18 cellular contexts compared by ENCODE assay signal in the genomic region with DNA sequence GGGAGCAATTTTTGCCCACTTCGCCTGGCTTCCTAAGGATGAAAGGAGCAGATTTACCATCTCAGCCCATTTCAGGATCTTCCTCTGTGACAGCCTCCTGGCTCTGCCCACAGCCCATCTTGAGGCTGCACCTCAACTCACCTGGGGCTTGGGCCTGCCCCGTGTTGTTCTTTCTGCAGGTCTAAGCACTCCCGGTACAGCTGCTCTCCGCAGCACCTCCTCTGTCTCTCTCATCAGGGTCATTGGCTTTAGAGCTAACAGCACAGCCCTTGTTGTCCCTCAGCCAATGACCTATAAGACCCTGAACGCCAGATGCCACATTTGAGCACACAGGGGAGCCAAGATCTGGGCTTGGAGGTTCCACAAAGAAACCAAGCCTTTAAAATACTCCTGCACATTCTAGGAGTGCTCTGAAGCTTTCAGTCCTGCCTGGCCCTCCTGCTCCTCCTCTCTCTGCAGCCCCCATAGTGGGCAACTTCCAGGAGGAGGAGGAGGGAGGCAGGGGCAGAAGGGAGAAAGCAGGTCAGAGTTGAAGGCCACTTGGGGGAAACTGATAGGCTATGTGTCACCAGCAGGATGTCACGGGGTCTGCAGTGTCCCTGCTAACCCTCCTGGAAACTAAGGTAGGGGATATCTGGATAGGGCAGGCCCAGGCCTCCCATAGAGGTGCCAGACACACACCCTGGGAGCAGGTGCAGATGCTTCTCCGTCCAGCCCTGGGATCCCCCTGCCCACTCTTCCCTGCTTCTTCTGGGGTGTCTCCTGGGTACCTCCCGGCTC.
A peak's percentile ranks its signal among the peaks of the same experiment; 100 is the strongest.
DNase-seq lines count a peak whose midpoint lies in the region; ATAC-seq, FAIRE-seq and TF ChIP-seq lines count a peak whose summit lies in the region.
"Had no signal": no experiment of that assay in that cellular context is flagged by ENCODE, and none has a peak within 500 bp of the region (broad histone marks: within the 10 kb centered on the region; RNA-seq: fewer than 3 reads in every experiment).

No MANE protein-coding gene starts in this region.

- H2AFZ ChIP-seq in PC-9, result no peak overlapping the region
- no peak overlapping the region for H2AFZ ChIP-seq in HepG2 (ENCODE audit: low read length)

- TF ChIP-seq RAD21 in HepG2 (CRISPR knock-in tag; IDR thresholded peaks at IDR 0.05), result no peak

- in situ Hi-C loops in HepG2 (cut with HindIII; ENCODE audit: extremely low pct_ligation_motif_present, low pct_unique_long_range_greater_than_20kb), result loop anchor here (10.0 kb wide), 1 partner anchor 669 kb away; no protein-coding TSS in a partner anchor

- H3K27ac ChIP-seq in PC-9, result no peak overlapping the region
- peak overlapping the region; percentile 39 for H3K27ac ChIP-seq in HepG2 (ENCODE audit: extremely low read length, insufficient read depth, low read length)
- peak overlapping the region in 4 of 5 donors; percentile 13 to 84 (median 72) for H3K27ac ChIP-seq in stomach
- H3K27ac ChIP-seq: thyroid gland had no signal

- intact Hi-C loops in PC-9 (cut with micrococcal nuclease; ENCODE audit: unreplicated experiment) (loop anchor here (2.0 kb wide), 1 partner anchor 21 kb away; no protein-coding TSS in a partner anchor), HepG2 (cut with micrococcal nuclease; ENCODE audit: unreplicated experiment) (loop anchor here (10.0 kb wide), 1 partner anchor 89 kb away; no protein-coding TSS in a partner anchor), stomach (cut with DNase I; ENCODE audit: low total_unique reads) (loop anchor here (10.0 kb wide), 1 partner anchor 139 kb away; a partner anchor contains a TSS)

- POLR2A ChIA-PET in PC-9 (lab: Charles Lee; ENCODE audit: unreplicated experiment), result interaction anchor here (0.5 to 0.6 kb wide), 2 partner anchors 154 to 732 kb away, joined by 6 read pairs; no protein-coding TSS in a partner anchor
- POLR2A ChIA-PET in HepG2 (lab: Yijun Ruan, JAX), result interaction anchor here (0.9 to 2.5 kb wide), 6 partner anchors 8 to 150 kb away, joined by 3 to 15 read pairs (median 4); a partner anchor contains a TSS

- no peak for TF ChIP-seq POLR2A in HepG2 (IDR thresholded peaks at IDR 0.05; ENCODE audit: insufficient read depth in 1 of 2, low read depth in 2 of 2, low read length in 2 of 2)
- no peak for TF ChIP-seq POLR2A in stomach (IDR thresholded peaks at IDR 0.05)

- no peak for FAIRE-seq in HepG2 (lab: Jason Lieb, UNC)

- peak; percentile 50 for ATAC-seq in HepG2
- ATAC-seq: activated naive CD8-positive, alpha-beta T cell treated with anti-CD3 and anti-CD28 coated beads, Interleukin-2, amount 50 U/mL, for 24 hours had no signal

- no peaks in the 10 kb centered on the region for H3K36me3 ChIP-seq in PC-9 (ENCODE audit: low read depth)
- H3K36me3 ChIP-seq in HepG2 (replicated peaks in 1 of 2; ENCODE audit: control insufficient read depth in 1 of 2, insufficient read depth in 2 of 2, low read length in 2 of 2), result no peaks in the 10 kb centered on the region
- no peaks in the 10 kb centered on the region for H3K36me3 ChIP-seq in stomach
- H3K36me3 ChIP-seq: BLaER1, thyroid gland had no signal

- H3K4me3 ChIP-seq in PC-9 (no peak overlapping the region), HepG2 (replicated peaks in 1 of 3; ENCODE audit: insufficient read depth in 1 of 3, low read depth in 2 of 3, low read length in 3 of 3) (peak overlapping the region in 1 of 3 experiments; percentile 30; a peak in 2 of 6 replicates), stomach (no peak overlapping the region)
- H3K4me3 ChIP-seq: BLaER1, thyroid gland had no signal

- H3K4me2 ChIP-seq in PC-9 (peak overlapping the region; percentile 65), HepG2 (ENCODE audit: low read depth, low read length) (peak overlapping the region; percentile 57)

- BruUV-seq in PC-9 (replicated peaks; lab: Mats Ljungman, UMichigan) (no TSS peak), HepG2 (replicated peaks; lab: Mats Ljungman, UMichigan) (no TSS peak)

- H3K4me1 ChIP-seq in PC-9 (replicated peaks; ENCODE audit: insufficient read depth) (peaks cover 40% of the 10 kb centered on the region), HepG2 (ENCODE audit: insufficient read depth, low read length) (peaks cover 61% of the 10 kb centered on the region), stomach (peaks cover 35 to 80% (median 65%) of the 10 kb centered on the region in 4 donors)

- CTCF ChIA-PET in PC-9 (lab: Charles Lee), result no interaction called here
- CTCF ChIA-PET in HepG2 (lab: Yijun Ruan, JAX; ENCODE audit: low intra/inter-chr PET ratio, low total read pairs), result no interaction called here

- H3K4me3 Mint-ChIP-seq in chondrocyte (ENCODE audit: unreplicated experiment) (no peak overlapping the region), osteocyte (ENCODE audit: unreplicated experiment) (no peak overlapping the region)
- H3K4me3 Mint-ChIP-seq: activated CD4-positive, alpha-beta memory T cell treated with anti-CD3 and anti-CD28 coated beads, Interleukin-2, amount 10 ng/mL, durations not matched to agents 7 days and 5 days; activated naive CD8-positive, alpha-beta T cell treated with anti-CD3 and anti-CD28 coated beads, Interleukin-2, amount 50 U/mL, for 24 hours; activated T-helper 1 cell treated with anti-CD3 and anti-CD28 coated beads, Interleukin-12 subunit alpha, Interleukin-12 subunit beta, Interleukin-2, Interleukin-4 antibody, amounts not matched to agents 30 ng/mL and 10 ng/mL and 1 ng/mL, durations not matched to agents 14 hours and 24 hours and 36 hours; H9; memory B cell; nephron progenitor cell had no signal

- peak overlapping the region; percentile 20 for H3K9ac ChIP-seq in HepG2 (ENCODE audit: insufficient read depth, low read depth, low read length)

- TF ChIP-seq CTCF in PC-9 (conservative IDR thresholded peaks at IDR 0.05), result no peak
- no peak for TF ChIP-seq CTCF in chondrocyte (IDR thresholded peaks at IDR 0.05)
- no peak for TF ChIP-seq CTCF in HepG2 (CRISPR knock-in tag; IDR thresholded peaks at IDR 0.05)
- TF ChIP-seq CTCF in stomach (IDR thresholded peaks at IDR 0.05), result no peak
- no peak for TF ChIP-seq CTCF in osteocyte (IDR thresholded peaks at IDR 0.05)

- H3K9me2 ChIP-seq in PC-9 (ENCODE audit: insufficient read depth), result no peaks in the 10 kb centered on the region

- TF ChIP-seq EP300 in HepG2 (IDR thresholded peaks at IDR 0.05; ENCODE audit: low read depth in 2 of 2, low read length in 2 of 2) (no peak), HepG2 (CRISPR knock-in tag; IDR thresholded peaks at IDR 0.05; ENCODE audit: borderline replicate concordance) (no peak), stomach (IDR thresholded peaks at IDR 0.05) (no peak)

- 12% methylated on average over 7 of the region's 8 CpGs for WGBS in HepG2 (ENCODE audit: low lambda C conversion rate)
- 78 to 85% (median 80%) methylated on average over 7 to 8 of the region's 8 CpGs for WGBS in stomach, 5 donors

- no peaks in the 10 kb centered on the region for H3K9me3 Mint-ChIP-seq in chondrocyte (ENCODE audit: low read depth)
- H3K9me3 Mint-ChIP-seq in osteocyte (ENCODE audit: unreplicated experiment), result no peaks in the 10 kb centered on the region
- H3K9me3 Mint-ChIP-seq: activated CD4-positive, alpha-beta memory T cell treated with anti-CD3 and anti-CD28 coated beads, Interleukin-2, amount 10 ng/mL, durations not matched to agents 7 days and 5 days; activated naive CD8-positive, alpha-beta T cell treated with anti-CD3 and anti-CD28 coated beads, Interleukin-2, amount 50 U/mL, for 24 hours; activated T-helper 1 cell treated with anti-CD3 and anti-CD28 coated beads, Interleukin-12 subunit alpha, Interleukin-12 subunit beta, Interleukin-2, Interleukin-4 antibody, amounts not matched to agents 30 ng/mL and 10 ng/mL and 1 ng/mL, durations not matched to agents 14 hours and 24 hours and 36 hours; H9; memory B cell; nephron progenitor cell had no signal

- H3K36me3 Mint-ChIP-seq in chondrocyte (ENCODE audit: low read depth) (no peaks in the 10 kb centered on the region), osteocyte (ENCODE audit: unreplicated experiment) (no peaks in the 10 kb centered on the region)
- H3K36me3 Mint-ChIP-seq: memory B cell had no signal

- peaks cover 26% of the 10 kb centered on the region; the same call in 1 of the 2 replicates for H3F3A ChIP-seq in PC-9 (ENCODE audit: insufficient read depth, low read depth)

- H3K27ac Mint-ChIP-seq in chondrocyte (ENCODE audit: unreplicated experiment) (no peak overlapping the region), osteocyte (ENCODE audit: unreplicated experiment) (no peak overlapping the region)
- H3K27ac Mint-ChIP-seq: activated CD4-positive, alpha-beta memory T cell treated with anti-CD3 and anti-CD28 coated beads, Interleukin-2, amount 10 ng/mL, durations not matched to agents 7 days and 5 days; activated naive CD8-positive, alpha-beta T cell treated with anti-CD3 and anti-CD28 coated beads, Interleukin-2, amount 50 U/mL, for 24 hours; activated T-helper 1 cell treated with anti-CD3 and anti-CD28 coated beads, Interleukin-12 subunit alpha, Interleukin-12 subunit beta, Interleukin-2, Interleukin-4 antibody, amounts not matched to agents 30 ng/mL and 10 ng/mL and 1 ng/mL, durations not matched to agents 14 hours and 24 hours and 36 hours; H9; memory B cell had no signal

- no peaks in the 10 kb centered on the region for H3K27me3 ChIP-seq in PC-9 (ENCODE audit: insufficient read depth, low read depth)
- no peaks in the 10 kb centered on the region; a peak in 1 of 5 replicates for H3K27me3 ChIP-seq in HepG2 (ENCODE audit: control insufficient read depth in 1 of 2, insufficient read depth in 2 of 2, low read length in 2 of 2)
- H3K27me3 ChIP-seq in stomach, result peaks cover 0 to 19% (median 0%) of the 10 kb centered on the region in 3 donors
- H3K27me3 ChIP-seq: BLaER1, thyroid gland had no signal

- H3K4me1 Mint-ChIP-seq in chondrocyte (ENCODE audit: low read depth), result peaks cover 50% of the 10 kb centered on the region
- peaks cover 27% of the 10 kb centered on the region for H3K4me1 Mint-ChIP-seq in osteocyte (ENCODE audit: unreplicated experiment)

- H3K9me3 ChIP-seq in PC-9 (ENCODE audit: insufficient read depth, low read depth), result no peaks in the 10 kb centered on the region
- no peaks in the 10 kb centered on the region for H3K9me3 ChIP-seq in HepG2 (ENCODE audit: low read length)
- H3K9me3 ChIP-seq in stomach, result no peaks in the 10 kb centered on the region
- H3K9me3 ChIP-seq: BLaER1, thyroid gland had no signal

- no peaks in the 10 kb centered on the region for H3K79me2 ChIP-seq in PC-9 (ENCODE audit: low read depth)
- H3K79me2 ChIP-seq in HepG2 (ENCODE audit: insufficient read depth, low read length), result no peaks in the 10 kb centered on the region

- DNase-seq in PC-9 (no peak), chondrocyte (ENCODE audit: low spot score) (peak; percentile 70), HepG2 (ENCODE audit: low spot score) (peak; percentile 50), stomach (no peak), osteocyte (ENCODE audit: extremely low spot score, unreplicated experiment) (no peak)
- DNase-seq in effector CD8-positive, alpha-beta T cell (lab: John Stamatoyannopoulos, UW), result no peak
- no peak for DNase-seq in effector CD4-positive, alpha-beta T cell
- DNase-seq: activated CD4-positive, alpha-beta memory T cell treated with anti-CD3 and anti-CD28 coated beads, Interleukin-2, amount 10 ng/mL, durations not matched to agents 7 days and 5 days; DMS79; H9; MM.1S; NCI-H524 treated with DMSO at 0.1 percent for 48 hours had no signal

- H3K27me3 Mint-ChIP-seq in chondrocyte (ENCODE audit: low read depth) (no peaks in the 10 kb centered on the region), osteocyte (ENCODE audit: unreplicated experiment) (peaks cover under 1% of the 10 kb centered on the region)

- H4K20me1 ChIP-seq in PC-9 (ENCODE audit: insufficient read depth) (no peaks in the 10 kb centered on the region), HepG2 (ENCODE audit: insufficient read depth, low read length) (no peaks in the 10 kb centered on the region)
- H4K20me1 ChIP-seq: BLaER1 had no signal

Comparison
In these comparisons a context has a peak if more than half of its experiments do, and no peak if none do; other contexts are left out.
1. DNase-seq: peak in chondrocyte (single experiment) and HepG2 (single experiment); none in PC-9 (0 of 2), stomach (single experiment), osteocyte (single experiment), effector CD8-positive, alpha-beta T cell (single experiment) and effector CD4-positive, alpha-beta T cell (single experiment).